ENCODE assay signal across 8 cellular contexts in the genomic region with DNA sequence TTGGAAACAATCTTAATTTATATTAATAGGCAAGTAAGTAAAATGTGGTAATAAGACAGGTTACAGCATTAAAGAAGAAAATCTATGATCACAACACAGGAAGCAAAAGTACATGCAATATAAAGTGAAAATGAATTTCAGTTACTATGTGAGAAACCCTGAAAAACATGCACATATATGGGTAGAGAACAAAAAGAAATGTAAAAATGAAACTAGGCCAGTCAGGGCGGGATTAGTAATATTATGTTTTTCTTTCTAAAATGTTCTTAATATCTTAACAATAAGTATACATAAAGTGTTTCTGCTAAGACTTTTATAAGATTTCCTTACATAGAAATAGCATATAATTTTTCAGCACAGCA. TPM values are rescaled to one million over a fixed set of nuclear protein-coding genes. Genes with fewer than 3 reads are reported as not detected.
DNase-seq lines count a peak whose midpoint lies in the region; ATAC-seq, FAIRE-seq and TF ChIP-seq lines count a peak whose summit lies in the region.

No MANE protein-coding gene starts in this region.

- no peaks in the 10 kb centered on the region for H4K20me1 ChIP-seq in GM12878 (ENCODE audit: control insufficient read depth, insufficient read depth)

- SMC1A ChIA-PET in GM12878 (lab: Charles Lee; ENCODE audit: uncharacterized antibody, unreplicated experiment), result interaction anchor here (0.7 to 18.3 kb wide), 9 partner anchors 7 to 59 kb away, joined by 3 to 292 read pairs (median 7); a partner anchor contains a TSS

- H3K36me3 ChIP-seq in right atrium auricular region (no peaks in the 10 kb centered on the region), GM12878 (ENCODE audit: control insufficient read depth in 2 of 2, insufficient read depth in 2 of 2, low read length in 1 of 2) (peaks cover 16 to 17% of the 10 kb centered on the region in 2 experiments), upper lobe of left lung (no peaks in the 10 kb centered on the region)

- ATAC-seq in left cardiac atrium, result no peak
- ATAC-seq in HG03060 (IDR thresholded peaks at IDR 0.05; ENCODE audit: low read depth, unreplicated experiment), result peak; percentile 36
- ATAC-seq in GM12878, result peak; percentile 67
- ATAC-seq in upper lobe of left lung (ENCODE audit: low FRiP score in 2 of 2), result no peak
- no peak for ATAC-seq in GM19023 (IDR thresholded peaks at IDR 0.05; ENCODE audit: unreplicated experiment)

- no TSS peak for BruUV-seq in GM12878 (replicated peaks; lab: Mats Ljungman, UMichigan)

- POLR2A ChIA-PET in GM12878 (lab: Charles Lee), result interaction anchor here (1.0 to 14.6 kb wide), 4 partner anchors 7 to 15 kb away, joined by 3 to 194 read pairs (median 6); a partner anchor contains a TSS

- peaks cover 0 to 62% of the 10 kb centered on the region in 2 donors for H3K4me1 ChIP-seq in right atrium auricular region
- peaks cover 52% of the 10 kb centered on the region for H3K4me1 ChIP-seq in GM12878 (ENCODE audit: control insufficient read depth, insufficient read depth, low read length)
- H3K4me1 ChIP-seq in upper lobe of left lung, result peaks cover 3 to 29% (median 10%) of the 10 kb centered on the region in 4 donors

- intact Hi-C loops in left cardiac atrium (cut with DNase I) (loop anchor here in 1 of 2 donors (5.0 kb wide), 1 partner anchor 159 kb away; no protein-coding TSS in a partner anchor), GM12878 (cut with micrococcal nuclease; ENCODE audit: unreplicated experiment) (loop anchor here (1.0 kb wide), 1 partner anchor 13 kb away; no protein-coding TSS in a partner anchor)

- no peak for TF ChIP-seq EP300 in GM12878 (IDR thresholded peaks at IDR 0.05; ENCODE audit: borderline replicate concordance in 1 of 2, control insufficient read depth in 1 of 2, low read depth in 2 of 2, low read length in 2 of 2)
- no peak for TF ChIP-seq EP300 in upper lobe of left lung (IDR thresholded peaks at IDR 0.05)

- DNase-seq in right atrium auricular region (ENCODE audit: low spot score), result no peak
- no peak for DNase-seq in left cardiac atrium
- no peak for DNase-seq in GM12878 (ENCODE audit: low read depth, low spot score)
- no peak for DNase-seq in upper lobe of left lung
- DNase-seq in HPDE6-E6E7 (ENCODE audit: extremely low spot score), result no peak
- no peak for DNase-seq in NCI-H774 (lab: John Stamatoyannopoulos, UW)

- WGBS in GM12878 (ENCODE audit: insufficient coverage, insufficient replicate concordance, low lambda C conversion rate, missing lambda C conversion rate), result 0% methylated on average over 1 of the region's 1 CpG
- WGBS in upper lobe of left lung, 2 donors, result 88% methylated on average over 1 of the region's 1 CpG

- H3K9me3 ChIP-seq in right atrium auricular region (peaks cover 0 to 5% of the 10 kb centered on the region in 2 donors), GM12878 (replicated peaks; ENCODE audit: control insufficient read depth, insufficient read depth, low read length) (peaks cover 22% of the 10 kb centered on the region), upper lobe of left lung (peaks cover 0 to 5% (median 0%) of the 10 kb centered on the region in 4 donors)

- H3K27ac ChIP-seq in right atrium auricular region, result peak overlapping the region; percentile 36 to 48
- peak overlapping the region; percentile 92 for H3K27ac ChIP-seq in GM12878 (ENCODE audit: control insufficient read depth, insufficient read depth)
- peak overlapping the region in 3 of 4 donors; percentile 13 to 52 (median 33) for H3K27ac ChIP-seq in upper lobe of left lung

- no peak for TF ChIP-seq CTCF in right atrium auricular region (IDR thresholded peaks at IDR 0.05)
- no peak for TF ChIP-seq CTCF in GM12878 (IDR thresholded peaks at IDR 0.05 in 2 of 3, conservative IDR thresholded peaks at IDR 0.05 in 1 of 3; ENCODE audit: control insufficient read depth in 2 of 3, extremely low read depth in 1 of 3, insufficient read depth in 1 of 3, low read depth in 3 of 3, low read length in 3 of 3)
- TF ChIP-seq CTCF in upper lobe of left lung (IDR thresholded peaks at IDR 0.05), result no peak

- H3K27me3 ChIP-seq in right atrium auricular region (no peaks in the 10 kb centered on the region), GM12878 (replicated peaks in 1 of 2; ENCODE audit: control insufficient read depth in 2 of 2, insufficient read depth in 2 of 2, low read length in 1 of 2) (no peaks in the 10 kb centered on the region), upper lobe of left lung (no peaks in the 10 kb centered on the region)

- peak overlapping the region; percentile 51 for H3K9ac ChIP-seq in GM12878 (ENCODE audit: control insufficient read depth, insufficient read depth, low read length)

- in situ Hi-C loops in GM12878 (cut with MboI), result loop anchor here (10.0 kb wide), 1 partner anchor 438 kb away; no protein-coding TSS in a partner anchor

- H3K4me3 ChIP-seq in right atrium auricular region (no peak overlapping the region), GM12878 (peak overlapping the region; percentile 6; the same call in 1 of the 2 replicates), upper lobe of left lung (no peak overlapping the region)

- RAD21 ChIA-PET in GM12878 (lab: Charles Lee; ENCODE audit: unreplicated experiment), result interaction anchor here (1.0 to 7.1 kb wide), 11 partner anchors 8 to 183 kb away, joined by 3 to 38 read pairs (median 6); a partner anchor contains a TSS

- no peak for TF ChIP-seq RAD21 in GM12878 (IDR thresholded peaks at IDR 0.05; ENCODE audit: insufficient read depth, low read depth, low read length)

- peak overlapping the region; percentile 52; the same call in 1 of the 2 replicates for H2AFZ ChIP-seq in GM12878 (ENCODE audit: control insufficient read depth, low read depth, low read length)

- H3K4me2 ChIP-seq in GM12878 (ENCODE audit: control insufficient read depth, insufficient read depth), result peak overlapping the region; percentile 85; the same call in 1 of the 2 replicates

- CTCF ChIA-PET in GM12878 (lab: Yijun Ruan, JAX), result interaction anchor here (0.9 to 4.4 kb wide), 5 partner anchors 11 to 248 kb away, joined by 3 to 29 read pairs (median 12); a partner anchor contains a TSS

- FAIRE-seq in GM12878 (lab: Jason Lieb, UNC), result no peak

- TF ChIP-seq POLR2A in GM12878 (IDR thresholded peaks at IDR 0.05; ENCODE audit: low read depth, low read length) (no peak), upper lobe of left lung (IDR thresholded peaks at IDR 0.05) (no peak)

- H3K79me2 ChIP-seq in GM12878 (ENCODE audit: control insufficient read depth, insufficient read depth, low read length), result peaks cover 100% of the 10 kb centered on the region

TF ChIP-seq in GM12878, 131 proteins besides CTCF, POLR2A, EP300 and RAD21 (continues in another document):
- TF ChIP-seq ATF7 (IDR thresholded peaks at IDR 0.05; ENCODE audit: low read depth) (0 out of 2 replicates have a peak, but pooled peaks have one; percentile 19), RAD51 (IDR thresholded peaks at IDR 0.05) (no peak), JUNB (IDR thresholded peaks at IDR 0.05) (peak; percentile 69), RUNX3 (IDR thresholded peaks at IDR 0.05; ENCODE audit: low read length) (no peak; the same call in 1 of the 2 replicates)
- TF ChIP-seq, protein P1, sequence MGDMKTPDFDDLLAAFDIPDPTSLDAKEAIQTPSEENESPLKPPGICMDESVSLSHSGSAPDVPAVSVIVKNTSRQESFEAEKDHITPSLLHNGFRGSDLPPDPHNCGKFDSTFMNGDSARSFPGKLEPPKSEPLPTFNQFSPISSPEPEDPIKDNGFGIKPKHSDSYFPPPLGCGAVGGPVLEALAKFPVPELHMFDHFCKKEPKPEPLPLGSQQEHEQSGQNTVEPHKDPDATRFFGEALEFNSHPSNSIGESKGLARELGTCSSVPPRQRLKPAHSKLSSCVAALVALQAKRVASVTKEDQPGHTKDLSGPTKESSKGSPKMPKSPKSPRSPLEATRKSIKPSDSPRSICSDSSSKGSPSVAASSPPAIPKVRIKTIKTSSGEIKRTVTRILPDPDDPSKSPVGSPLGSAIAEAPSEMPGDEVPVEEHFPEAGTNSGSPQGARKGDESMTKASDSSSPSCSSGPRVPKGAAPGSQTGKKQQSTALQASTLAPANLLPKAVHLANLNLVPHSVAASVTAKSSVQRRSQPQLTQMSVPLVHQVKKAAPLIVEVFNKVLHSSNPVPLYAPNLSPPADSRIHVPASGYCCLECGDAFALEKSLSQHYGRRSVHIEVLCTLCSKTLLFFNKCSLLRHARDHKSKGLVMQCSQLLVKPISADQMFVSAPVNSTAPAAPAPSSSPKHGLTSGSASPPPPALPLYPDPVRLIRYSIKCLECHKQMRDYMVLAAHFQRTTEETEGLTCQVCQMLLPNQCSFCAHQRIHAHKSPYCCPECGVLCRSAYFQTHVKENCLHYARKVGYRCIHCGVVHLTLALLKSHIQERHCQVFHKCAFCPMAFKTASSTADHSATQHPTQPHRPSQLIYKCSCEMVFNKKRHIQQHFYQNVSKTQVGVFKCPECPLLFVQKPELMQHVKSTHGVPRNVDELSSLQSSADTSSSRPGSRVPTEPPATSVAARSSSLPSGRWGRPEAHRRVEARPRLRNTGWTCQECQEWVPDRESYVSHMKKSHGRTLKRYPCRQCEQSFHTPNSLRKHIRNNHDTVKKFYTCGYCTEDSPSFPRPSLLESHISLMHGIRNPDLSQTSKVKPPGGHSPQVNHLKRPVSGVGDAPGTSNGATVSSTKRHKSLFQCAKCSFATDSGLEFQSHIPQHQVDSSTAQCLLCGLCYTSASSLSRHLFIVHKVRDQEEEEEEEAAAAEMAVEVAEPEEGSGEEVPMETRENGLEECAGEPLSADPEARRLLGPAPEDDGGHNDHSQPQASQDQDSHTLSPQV (IDR thresholded peaks at IDR 0.05), result no peak

RNA-seq across cellular contexts. Expression of a gene that starts 15.6 kb away (rescaled TPM):
- total RNA-seq in right atrium auricular region (1 to 10 TPM; 3.3 to 6.4 TPM), left cardiac atrium (1 to 10 TPM; 5.3 to 6.5 TPM), GM12878 (2014; rRNA removed) (37.7 and 38.4 TPM in 2 replicates), GM12878 (2014; rRNA removed; fragmentation: Illumina TruSeq; extraction: Trizol) (33.3 and 34.9 TPM in 2 replicates), GM12878 (2021) (27.6 and 27.7 TPM in 2 replicates), upper lobe of left lung (10 to 100 TPM in 5 of 6 donors, 1 to 10 TPM in 1; 7.7 to 13.7 (median 11.9) TPM)
- total RNA-seq in GM12878 (2013; cell fraction: nucleolus; rRNA removed), result 55.2 and 55.7 TPM in 2 replicates
- 12.1 TPM for polyA plus RNA-seq in GM12878 (2011; ENCODE audit: low read depth)
- polyA plus RNA-seq in GM12878 (2011; rRNA removed) (32.3 and 36.7 TPM in 2 replicates), GM12878 (2014; fragmentation: Illumina TruSeq; extraction: Trizol) (26.9 and 27.4 TPM in 2 replicates), GM12878 (2014; fragmentation: Nextera tagmentation; extraction: Ambion mirVana) (10 to 100 TPM; 20.3 to 32.1 TPM), GM12878 (2014; rRNA removed) (22.9 and 27.3 TPM in 2 replicates), GM12878 (2016; fragmentation: Nextera tagmentation; extraction: Ambion mirVana) (10 to 100 TPM; 27.7 to 28.0 TPM)
- polyA plus RNA-seq in GM12878 (2011; cell fraction: cytosol; rRNA removed), result 54.2 and 57.2 TPM in 2 replicates
- 39.7 and 50.3 TPM in 2 replicates for polyA plus RNA-seq in GM12878 (2011; cell fraction: nucleus; rRNA removed)
- polyA plus RNA-seq in GM12878 (2012), result 17.1 and 20.4 TPM in 2 replicates
- polyA minus RNA-seq in GM12878 (2011; rRNA and poly(A)+ RNA removed), result 84.4 and 93.6 TPM in 2 replicates
- polyA minus RNA-seq in GM12878 (2011; cell fraction: cytosol; rRNA and poly(A)+ RNA removed), result 18.3 and 20.3 TPM in 2 replicates
- 60.7 and 101 TPM in 2 replicates for polyA minus RNA-seq in GM12878 (2011; cell fraction: nucleus; rRNA and poly(A)+ RNA removed)

Comparison
In these comparisons a context has a peak if more than half of its experiments do, and no peak if none do; other contexts are left out.
1. H3K27ac ChIP-seq: peak in every context shown above with its lines; median percentile 92 in GM12878; 42 in right atrium auricular region; 33 in upper lobe of left lung.
2. ATAC-seq: peak in HG03060 (single experiment) and GM12878 (single experiment); none in left cardiac atrium (0 of 2), upper lobe of left lung (0 of 2) and GM19023 (single experiment).